15 cellular contexts compared by ENCODE assay signal in the genomic region with DNA sequence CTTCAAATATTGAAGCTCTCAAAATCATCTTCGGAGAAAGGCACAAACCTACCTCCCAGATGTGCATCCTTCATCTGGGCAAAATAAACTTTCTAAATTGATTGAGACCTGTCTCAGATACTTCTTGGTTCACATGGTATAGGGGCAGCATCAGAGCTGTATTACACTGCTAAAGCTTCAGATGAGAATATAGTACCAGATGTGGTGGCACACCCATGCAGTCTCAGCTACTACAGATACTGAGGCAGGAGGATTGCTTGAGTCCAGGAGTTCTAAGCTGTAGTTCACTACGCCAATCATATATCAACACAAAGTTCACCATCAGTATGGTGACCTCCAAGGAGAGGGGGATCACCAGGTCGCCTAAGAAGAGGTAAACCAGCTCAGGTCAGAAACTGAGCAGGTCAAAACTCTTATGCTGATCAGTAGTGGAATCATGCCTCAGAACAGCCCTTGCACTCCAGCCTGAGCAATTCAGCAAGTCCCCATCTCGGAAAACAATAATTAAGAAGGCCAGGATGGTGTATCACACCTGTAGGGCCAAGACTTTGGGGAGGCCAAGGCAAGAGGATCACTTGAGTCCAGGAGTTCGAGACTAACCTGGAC. TPM values are rescaled to one million over a fixed set of nuclear protein-coding genes. Genes with fewer than 3 reads are reported as not detected.
DNase-seq lines count a peak whose midpoint lies in the region; ATAC-seq and TF ChIP-seq lines count a peak whose summit lies in the region.
"Had no signal": no experiment of that assay in that cellular context is flagged by ENCODE, and none has a peak within 500 bp of the region (broad histone marks: within the 10 kb centered on the region; RNA-seq: fewer than 3 reads in every experiment).

No MANE protein-coding gene starts in this region.

- POLR2A ChIA-PET in WTC11 (lab: Charles Lee) = interaction anchor here (2.3 to 3.2 kb wide), 2 partner anchors 22 to 146 kb away, joined by 10 to 37 read pairs; a partner anchor contains a TSS

- DNase-seq in H9 (no peak), WTC11 (ENCODE audit: low spot score) (no peak), GOT3 (lab: John Stamatoyannopoulos, UW) (no peak)
- DNase-seq in activated naive CD8-positive, alpha-beta T cell treated with anti-CD3 and anti-CD28 coated beads for 36 hours = no peak
- DNase-seq: Calu3; CD4-positive, CD25-positive, alpha-beta regulatory T cell; DMS53; NCI-H187; NCI-H446; NCI-H69; SHP77 treated with DMSO at 0.1 percent for 48 hours had no signal

- no peaks in the 10 kb centered on the region for H3K79me1 ChIP-seq in H9 (ENCODE audit: insufficient read depth, low read depth, low read length, poor library complexity, severe bottlenecking)

- H3K9me3 Mint-ChIP-seq in H9 (no peaks in the 10 kb centered on the region; a peak in 1 of 5 replicates), WTC11 (no peaks in the 10 kb centered on the region)
- H3K9me3 Mint-ChIP-seq in activated naive CD8-positive, alpha-beta T cell treated with anti-CD3 and anti-CD28 coated beads for 36 hours = no peaks in the 10 kb centered on the region
- H3K9me3 Mint-ChIP-seq: CD4-positive, CD25-positive, alpha-beta regulatory T cell had no signal

- ATAC-seq in WTC11 (peak; percentile 21), GM21390 (IDR thresholded peaks at IDR 0.05; ENCODE audit: unreplicated experiment) (no peak)
- ATAC-seq: SK-N-SH treated with all-trans-retinoic acid at 6 μM for 48 hours had no signal

- H3K4me3 Mint-ChIP-seq in H9 (peak overlapping the region in 1 of 2 experiments; percentile 0; a peak in 2 of 5 replicates), WTC11 (peak overlapping the region; percentile 37)
- no peak overlapping the region for H3K4me3 Mint-ChIP-seq in activated naive CD8-positive, alpha-beta T cell treated with anti-CD3 and anti-CD28 coated beads for 36 hours
- H3K4me3 Mint-ChIP-seq: CD4-positive, CD25-positive, alpha-beta regulatory T cell had no signal

- WGBS in H9 (ENCODE audit: extremely low coverage, insufficient read length, low lambda C conversion rate) = no CpG with 5 or more reads among the region's 5 CpGs

- H2BK5ac ChIP-seq in H9 (ENCODE audit: insufficient read length, low read length) = peak overlapping the region; percentile 100

- H3K23ac ChIP-seq in H9 (ENCODE audit: insufficient read length, low read depth, low read length) = peak overlapping the region; percentile 57

- H3K79me2 ChIP-seq in H9 (ENCODE audit: insufficient read depth, low read length) (peaks cover 11% of the 10 kb centered on the region; the same call in 1 of the 2 replicates), parathyroid adenoma (peaks cover 12% of the 10 kb centered on the region)

- H3K9me3 ChIP-seq in H9 (ENCODE audit: control insufficient read depth, low read depth, low read length) = no peaks in the 10 kb centered on the region
- no peaks in the 10 kb centered on the region for H3K9me3 ChIP-seq in iPS-18a (ENCODE audit: control insufficient read depth, low read depth, low read length)
- H3K9me3 ChIP-seq in parathyroid adenoma (ENCODE audit: control insufficient read depth, low read length) = no peaks in the 10 kb centered on the region

- H4K91ac ChIP-seq in H9 (ENCODE audit: insufficient read length, low read depth, low read length) = peak overlapping the region; percentile 69

- H3K36me3 ChIP-seq in iPS-18a (ENCODE audit: control insufficient read depth, low read depth, low read length) = no peaks in the 10 kb centered on the region
- H3K36me3 ChIP-seq in parathyroid adenoma (ENCODE audit: control insufficient read depth, insufficient read depth, low read length) = no peaks in the 10 kb centered on the region

- H3K27ac ChIP-seq in H9 (ENCODE audit: insufficient read length, low read depth, low read length) (peak overlapping the region; percentile 100), iPS-18a (ENCODE audit: low read length) (peak overlapping the region; percentile 93), parathyroid adenoma (no peak overlapping the region)

- H3K9ac ChIP-seq in H9 (ENCODE audit: extremely low read depth, insufficient read length, low read length) (peak overlapping the region; percentile 52), iPS-18a (ENCODE audit: low read length) (peak overlapping the region; percentile 78), parathyroid adenoma (no peak overlapping the region)

- no peak for TF ChIP-seq CTCF in H9 (conservative IDR thresholded peaks at IDR 0.05)
- TF ChIP-seq CTCF in WTC11 (IDR thresholded peaks at IDR 0.05) = no peak
- TF ChIP-seq CTCF in parathyroid adenoma (IDR thresholded peaks at IDR 0.05) = no peak

- no peak overlapping the region for H2BK120ac ChIP-seq in H9 (ENCODE audit: low read depth, low read length, poor library complexity, severe bottlenecking)

- H4K20me1 ChIP-seq in H9 (ENCODE audit: control insufficient read depth, insufficient read depth, insufficient read length) = no peaks in the 10 kb centered on the region

- H4K8ac ChIP-seq in H9 (replicated peaks; ENCODE audit: insufficient read length, low read depth, low read length) = no peak overlapping the region

- no peaks in the 10 kb centered on the region for H3K27me3 ChIP-seq in H9 (ENCODE audit: insufficient read depth, low read length)
- no peaks in the 10 kb centered on the region for H3K27me3 ChIP-seq in iPS-18a (ENCODE audit: control insufficient read depth, insufficient read depth, low read length)
- no peaks in the 10 kb centered on the region for H3K27me3 ChIP-seq in parathyroid adenoma (ENCODE audit: control insufficient read depth, insufficient read depth, low read length)

- peak overlapping the region; percentile 100 for H2BK12ac ChIP-seq in H9 (ENCODE audit: insufficient read length, low read depth, low read length)

- H2BK15ac ChIP-seq in H9 (ENCODE audit: low read depth, low read length) = peak overlapping the region; percentile 82; the same call in 1 of the 2 replicates

- peak overlapping the region; percentile 37 for H3T11ph ChIP-seq in H9 (ENCODE audit: low read length)

- CTCF ChIA-PET in WTC11 (lab: Charles Lee) = interaction anchor here (0.7 to 2.6 kb wide), 8 partner anchors 11 to 141 kb away, joined by 3 to 17 read pairs (median 6); a partner anchor contains a TSS

- H2BK20ac ChIP-seq in H9 (ENCODE audit: low read depth, low read length, poor library complexity, severe bottlenecking) = no peak overlapping the region

- H3K36me3 Mint-ChIP-seq in H9 (ENCODE audit: insufficient read depth in 1 of 3, low read depth in 3 of 3) (peaks cover 0 to 4% (median 0%) of the 10 kb centered on the region in 3 experiments; a peak in 3 of 7 replicates), WTC11 (no peaks in the 10 kb centered on the region)
- no peaks in the 10 kb centered on the region for H3K36me3 Mint-ChIP-seq in activated naive CD8-positive, alpha-beta T cell treated with anti-CD3 and anti-CD28 coated beads for 36 hours
- H3K36me3 Mint-ChIP-seq: CD4-positive, CD25-positive, alpha-beta regulatory T cell had no signal

- peak overlapping the region; percentile 98 for H2AK5ac ChIP-seq in H9 (ENCODE audit: insufficient read length, low read length)

- 0 out of 2 replicates have a peak overlapping the region, but pooled peaks have one; percentile 76 for H3K14ac ChIP-seq in H9 (ENCODE audit: insufficient read depth, low read length)

- no peak overlapping the region for H3K56ac ChIP-seq in H9 (ENCODE audit: insufficient read length, low read depth, low read length)

- peak overlapping the region; percentile 87 for H3K18ac ChIP-seq in H9 (ENCODE audit: insufficient read length, low read depth, low read length)

- H3K27me3 Mint-ChIP-seq in H9 (ENCODE audit: low read depth) (no peaks in the 10 kb centered on the region; the same call in 1 of the 2 replicates), WTC11 (ENCODE audit: low read depth) (no peaks in the 10 kb centered on the region)
- no peaks in the 10 kb centered on the region for H3K27me3 Mint-ChIP-seq in activated naive CD8-positive, alpha-beta T cell treated with anti-CD3 and anti-CD28 coated beads for 36 hours

- H4K5ac ChIP-seq in H9 (ENCODE audit: insufficient read length, low read depth, low read length) = peak overlapping the region; percentile 88

- H3K4me1 Mint-ChIP-seq in H9 (peaks cover 62 to 73% of the 10 kb centered on the region in 2 experiments), WTC11 (peaks cover 79% of the 10 kb centered on the region)
- peaks cover 1% of the 10 kb centered on the region for H3K4me1 Mint-ChIP-seq in activated naive CD8-positive, alpha-beta T cell treated with anti-CD3 and anti-CD28 coated beads for 36 hours

- peak overlapping the region; percentile 97 to 100 (median 99) for H3K27ac Mint-ChIP-seq in H9
- H3K27ac Mint-ChIP-seq in WTC11 = peak overlapping the region; percentile 97
- no peak overlapping the region for H3K27ac Mint-ChIP-seq in activated naive CD8-positive, alpha-beta T cell treated with anti-CD3 and anti-CD28 coated beads for 36 hours
- H3K27ac Mint-ChIP-seq: CD4-positive, CD25-positive, alpha-beta regulatory T cell had no signal

- no peak overlapping the region for H3K4ac ChIP-seq in H9 (ENCODE audit: low read depth, low read length)

- H2AFZ ChIP-seq in H9 (ENCODE audit: low read length) (no peak overlapping the region), parathyroid adenoma (no peak overlapping the region)

- H3K4me3 ChIP-seq in iPS-18a (ENCODE audit: low read length) = no peak overlapping the region
- H3K4me3 ChIP-seq in parathyroid adenoma (ENCODE audit: low read depth, low read length) = no peak overlapping the region

- peak overlapping the region; percentile 15 for H3K4me2 ChIP-seq in H9 (ENCODE audit: insufficient read depth, insufficient read length, low read length)
- peak overlapping the region; percentile 44 for H3K4me2 ChIP-seq in parathyroid adenoma (ENCODE audit: low read length)

- H3K23me2 ChIP-seq in H9 (ENCODE audit: insufficient read length, low read depth, low read length, poor library complexity, severe bottlenecking) = peaks cover 2% of the 10 kb centered on the region

- H3K4me1 ChIP-seq in H9 (ENCODE audit: insufficient read depth, low read length) (peaks cover 10% of the 10 kb centered on the region; the same call in 1 of the 2 replicates), iPS-18a (ENCODE audit: control insufficient read depth, low read depth, low read length) (peaks cover 59% of the 10 kb centered on the region), parathyroid adenoma (no peaks in the 10 kb centered on the region)

TF ChIP-seq in WTC11, 78 proteins besides CTCF, POLR2A, EP300 and RAD21 (continues in another document):
- TF ChIP-seq, protein P1, sequence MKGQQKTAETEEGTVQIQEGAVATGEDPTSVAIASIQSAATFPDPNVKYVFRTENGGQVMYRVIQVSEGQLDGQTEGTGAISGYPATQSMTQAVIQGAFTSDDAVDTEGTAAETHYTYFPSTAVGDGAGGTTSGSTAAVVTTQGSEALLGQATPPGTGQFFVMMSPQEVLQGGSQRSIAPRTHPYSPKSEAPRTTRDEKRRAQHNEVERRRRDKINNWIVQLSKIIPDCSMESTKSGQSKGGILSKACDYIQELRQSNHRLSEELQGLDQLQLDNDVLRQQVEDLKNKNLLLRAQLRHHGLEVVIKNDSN (CRISPR knock-in tag; IDR thresholded peaks at IDR 0.05) = 0 out of 2 replicates have a peak, but pooled peaks have one; percentile 2
- TF ChIP-seq ZNF317 (CRISPR knock-in tag; IDR thresholded peaks at IDR 0.05; ENCODE audit: borderline replicate concordance, low read depth) = no peak

RNA-seq across cellular contexts. Expression of a gene that starts 22.0 kb away (rescaled TPM):
- total RNA-seq in H9 (2021) (47.0 and 49.6 TPM in 2 replicates), WTC11 (2021) (44.6 to 49.0 TPM (median 44.9 TPM) in 3 replicates)
- 10 to 100 TPM; 23.4 TPM for total RNA-seq in activated naive CD8-positive, alpha-beta T cell treated with anti-CD3 and anti-CD28 coated beads for 36 hours
